Comparison of ENCODE assay signal across 8 cellular contexts in genomic region chr3:168249048-168249538, GRCh38.
DNase-seq lines count a peak whose midpoint lies in the region; ATAC-seq and TF ChIP-seq lines count a peak whose summit lies in the region.

No MANE protein-coding gene starts in this region.

- peak overlapping the region; percentile 63 for H3K4me3 ChIP-seq in WI38 (ENCODE audit: low read depth, low read length)
- peak overlapping the region; percentile 61 for H3K4me3 ChIP-seq in skeletal muscle cell (ENCODE audit: low read depth, low read length)

- intact Hi-C loops in Right ventricle myocardium inferior (cut with DNase I), result no loop called here
- intact Hi-C loops in cardiac septum (cut with DNase I), result no loop called here
- intact Hi-C loops in left ventricle myocardium superior (cut with micrococcal nuclease), result no loop called here

- TF ChIP-seq CTCF in WI38 (IDR thresholded peaks at IDR 0.05; ENCODE audit: low read depth, low read length), result no peak

- ATAC-seq in Right ventricle myocardium inferior, result peak; percentile 4
- peak; percentile 5 for ATAC-seq in HG03135 (IDR thresholded peaks at IDR 0.05; ENCODE audit: unreplicated experiment)
- ATAC-seq in left ventricle myocardium superior, result peak; percentile 19
- ATAC-seq in HG03378 (IDR thresholded peaks at IDR 0.05; ENCODE audit: unreplicated experiment), result no peak

- DNase-seq in Right ventricle myocardium inferior (ENCODE audit: missing footprints) (no peak), cardiac septum (ENCODE audit: low spot score) (no peak), left ventricle myocardium superior (no peak), skeletal muscle cell (ENCODE audit: low read depth) (no peak)
- DNase-seq in stimulated activated naive CD4-positive, alpha-beta T cell treated with Interleukin-2 at 50 U/mL for 16 hours (lab: John Stamatoyannopoulos, UW), result no peak
